11 cellular contexts compared by ENCODE assay signal in the genomic region with DNA sequence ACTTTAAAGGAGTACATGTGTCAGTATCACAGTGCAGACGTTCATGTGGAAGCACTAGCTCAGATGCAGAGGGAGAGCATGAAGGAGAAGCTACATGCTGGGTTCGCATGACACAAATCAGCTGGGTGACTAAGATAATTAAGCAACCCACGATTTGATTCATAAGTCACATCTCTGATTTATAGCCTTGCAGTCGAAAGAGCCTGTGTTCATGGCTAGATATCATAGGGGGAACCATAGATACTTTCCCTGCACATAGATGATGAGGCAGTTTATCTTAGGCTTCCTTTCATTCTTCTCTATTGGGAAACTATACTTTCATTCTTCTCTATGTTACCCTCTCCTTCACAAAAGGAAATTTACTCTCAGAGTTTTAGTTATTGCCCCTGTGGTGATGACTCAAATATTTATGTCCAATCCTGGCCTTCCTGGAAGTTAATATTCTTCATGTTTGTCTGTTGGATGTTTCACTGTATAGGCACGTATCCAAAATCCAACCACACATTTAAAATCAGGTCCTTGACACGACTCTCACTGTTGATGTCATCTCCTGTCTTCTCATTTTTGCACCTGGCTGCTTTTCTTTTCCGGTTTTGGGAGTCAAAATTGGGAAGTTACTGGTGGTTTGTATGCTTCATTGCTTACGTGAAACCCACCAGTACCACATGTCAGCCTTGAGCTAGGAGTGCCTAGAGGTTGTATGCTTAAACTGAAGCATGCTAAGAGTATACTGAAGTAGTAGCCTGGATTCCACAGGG. TPM values are rescaled to one million over a fixed set of nuclear protein-coding genes. Genes with fewer than 3 reads are reported as not detected.
DNase-seq lines count a peak whose midpoint lies in the region; ATAC-seq, FAIRE-seq and TF ChIP-seq lines count a peak whose summit lies in the region.
"Had no signal": no experiment of that assay in that cellular context is flagged by ENCODE, and none has a peak within 500 bp of the region (broad histone marks: within the 10 kb centered on the region; RNA-seq: fewer than 3 reads in every experiment).

No MANE protein-coding gene starts in this region.

- FAIRE-seq in frontal cortex (lab: Jason Lieb, UNC) (no peak), pancreas (lab: Jason Lieb, UNC) (no peak)

- H3K36me3 ChIP-seq in pancreas, result no peaks in the 10 kb centered on the region

- WGBS in pancreas, 2 donors, result 63 to 67% methylated on average over 8 of the region's 8 CpGs

- H3K4me1 ChIP-seq in pancreas, result no peaks in the 10 kb centered on the region

- intact Hi-C loops in pancreas (cut with DNase I), result no loop called here

- H3K4me3 ChIP-seq in AG10803 (ENCODE audit: low read length), result peak overlapping the region; percentile 32; the same call in 1 of the 2 replicates
- H3K4me3 ChIP-seq in pancreas, result no peak overlapping the region

- H3K27me3 ChIP-seq in pancreas, result no peaks in the 10 kb centered on the region

- TF ChIP-seq CTCF in AG10803 (conservative IDR thresholded peaks at IDR 0.05; ENCODE audit: low read length) (no peak), pancreas (IDR thresholded peaks at IDR 0.05) (no peak)

- DNase-seq in AG10803 (ENCODE audit: low read depth) (peak; percentile 94), hepatic stellate cell (ENCODE audit: low spot score) (peak; percentile 2), frontal cortex (ENCODE audit: low spot score in 2 of 2) (no peak), pancreas (no peak)
- DNase-seq: activated T-cell treated with anti-CD3 and anti-CD28 coated beads, Interleukin-2, amount 50 U/mL, for 1 hour; CD8-positive, alpha-beta memory T cell; NCI-H2081 had no signal

- peak; percentile 51 for ATAC-seq in HG02588 (IDR thresholded peaks at IDR 0.05; ENCODE audit: unreplicated experiment)
- peak; percentile 62 for ATAC-seq in SK-N-SH treated with all-trans-retinoic acid at 6 μM for 48 hours
- no peak for ATAC-seq in HG03095 (IDR thresholded peaks at IDR 0.05; ENCODE audit: unreplicated experiment)
- ATAC-seq in pancreas, result no peak
- ATAC-seq in GM21529 (IDR thresholded peaks at IDR 0.05; ENCODE audit: unreplicated experiment), result no peak

- H3K9me3 ChIP-seq in pancreas, result no peaks in the 10 kb centered on the region

- H3K27ac ChIP-seq in pancreas, result no peak overlapping the region

TF ChIP-seq in SK-N-SH treated with all-trans-retinoic acid at 6 μM for 48 hours, 23 proteins besides CTCF, POLR2A, EP300 and RAD21:
- TF ChIP-seq ZC3H10 (CRISPR knock-in tag; IDR thresholded peaks at IDR 0.05), result no peak
- no peak for TF ChIP-seq TCF4 (CRISPR knock-in tag; IDR thresholded peaks at IDR 0.05; ENCODE audit: borderline replicate concordance)
- TF ChIP-seq ARNTL (CRISPR knock-in tag; IDR thresholded peaks at IDR 0.05; ENCODE audit: borderline replicate concordance, low read depth), result no peak
- TF ChIP-seq PPARA (CRISPR knock-in tag; IDR thresholded peaks at IDR 0.05; ENCODE audit: borderline replicate concordance), result no peak
- TF ChIP-seq, protein P1, sequence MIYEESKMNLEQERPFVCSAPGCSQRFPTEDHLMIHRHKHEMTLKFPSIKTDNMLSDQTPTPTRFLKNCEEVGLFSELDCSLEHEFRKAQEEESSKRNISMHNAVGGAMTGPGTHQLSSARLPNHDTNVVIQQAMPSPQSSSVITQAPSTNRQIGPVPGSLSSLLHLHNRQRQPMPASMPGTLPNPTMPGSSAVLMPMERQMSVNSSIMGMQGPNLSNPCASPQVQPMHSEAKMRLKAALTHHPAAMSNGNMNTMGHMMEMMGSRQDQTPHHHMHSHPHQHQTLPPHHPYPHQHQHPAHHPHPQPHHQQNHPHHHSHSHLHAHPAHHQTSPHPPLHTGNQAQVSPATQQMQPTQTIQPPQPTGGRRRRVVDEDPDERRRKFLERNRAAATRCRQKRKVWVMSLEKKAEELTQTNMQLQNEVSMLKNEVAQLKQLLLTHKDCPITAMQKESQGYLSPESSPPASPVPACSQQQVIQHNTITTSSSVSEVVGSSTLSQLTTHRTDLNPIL (CRISPR knock-in tag; IDR thresholded peaks at IDR 0.05; ENCODE audit: low read depth), result no peak
- TF ChIP-seq ZNF70 (CRISPR knock-in tag; IDR thresholded peaks at IDR 0.05), result no peak
- no peak for TF ChIP-seq GLIS3 (CRISPR knock-in tag; IDR thresholded peaks at IDR 0.05)
- TF ChIP-seq ESRRG (CRISPR knock-in tag; IDR thresholded peaks at IDR 0.05), result no peak
- TF ChIP-seq ISL1 (CRISPR knock-in tag; IDR thresholded peaks at IDR 0.05), result no peak
- no peak for TF ChIP-seq SNAI2 (CRISPR knock-in tag; IDR thresholded peaks at IDR 0.05)
- no peak for TF ChIP-seq ZNF565 (CRISPR knock-in tag; conservative IDR thresholded peaks at IDR 0.05; ENCODE audit: low read depth)
- TF ChIP-seq, protein P2, sequence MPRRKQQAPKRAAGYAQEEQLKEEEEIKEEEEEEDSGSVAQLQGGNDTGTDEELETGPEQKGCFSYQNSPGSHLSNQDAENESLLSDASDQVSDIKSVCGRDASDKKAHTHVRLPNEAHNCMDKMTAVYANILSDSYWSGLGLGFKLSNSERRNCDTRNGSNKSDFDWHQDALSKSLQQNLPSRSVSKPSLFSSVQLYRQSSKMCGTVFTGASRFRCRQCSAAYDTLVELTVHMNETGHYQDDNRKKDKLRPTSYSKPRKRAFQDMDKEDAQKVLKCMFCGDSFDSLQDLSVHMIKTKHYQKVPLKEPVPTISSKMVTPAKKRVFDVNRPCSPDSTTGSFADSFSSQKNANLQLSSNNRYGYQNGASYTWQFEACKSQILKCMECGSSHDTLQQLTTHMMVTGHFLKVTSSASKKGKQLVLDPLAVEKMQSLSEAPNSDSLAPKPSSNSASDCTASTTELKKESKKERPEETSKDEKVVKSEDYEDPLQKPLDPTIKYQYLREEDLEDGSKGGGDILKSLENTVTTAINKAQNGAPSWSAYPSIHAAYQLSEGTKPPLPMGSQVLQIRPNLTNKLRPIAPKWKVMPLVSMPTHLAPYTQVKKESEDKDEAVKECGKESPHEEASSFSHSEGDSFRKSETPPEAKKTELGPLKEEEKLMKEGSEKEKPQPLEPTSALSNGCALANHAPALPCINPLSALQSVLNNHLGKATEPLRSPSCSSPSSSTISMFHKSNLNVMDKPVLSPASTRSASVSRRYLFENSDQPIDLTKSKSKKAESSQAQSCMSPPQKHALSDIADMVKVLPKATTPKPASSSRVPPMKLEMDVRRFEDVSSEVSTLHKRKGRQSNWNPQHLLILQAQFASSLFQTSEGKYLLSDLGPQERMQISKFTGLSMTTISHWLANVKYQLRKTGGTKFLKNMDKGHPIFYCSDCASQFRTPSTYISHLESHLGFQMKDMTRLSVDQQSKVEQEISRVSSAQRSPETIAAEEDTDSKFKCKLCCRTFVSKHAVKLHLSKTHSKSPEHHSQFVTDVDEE (CRISPR knock-in tag; IDR thresholded peaks at IDR 0.05), result no peak
- no peak for TF ChIP-seq CSDC2 (CRISPR knock-in tag; IDR thresholded peaks at IDR 0.05)

RNA-seq across cellular contexts. Expression of a gene that starts 56.3 kb away (rescaled TPM):
- total RNA-seq in frontal cortex (0.41 TPM), pancreas (under 1 TPM in 1 of 6 donors, not detected in 5; 0.24 TPM)
- not detected for polyA plus RNA-seq in pancreas
- total RNA-seq: CD8-positive, alpha-beta memory T cell had no signal
- polyA plus RNA-seq: CD8-positive, alpha-beta memory T cell had no signal

Comparison
In these comparisons a context has a peak if more than half of its experiments do, and no peak if none do; other contexts are left out.
1. DNase-seq: peak in AG10803 (single experiment) and hepatic stellate cell (single experiment); none in frontal cortex (0 of 2) and pancreas (0 of 6).
2. ATAC-seq: peak in HG02588 (single experiment) and SK-N-SH treated with all-trans-retinoic acid at 6 μM for 48 hours (single experiment); none in HG03095 (single experiment), pancreas (0 of 4) and GM21529 (single experiment).